ENCODE assay signal across 7 cellular contexts in genomic region chr18:58135806-58136331, GRCh38.
DNase-seq lines count a peak whose midpoint lies in the region; ATAC-seq and TF ChIP-seq lines count a peak whose summit lies in the region.

No MANE protein-coding gene starts in this region.

- peak; percentile 83 for TF ChIP-seq CTCF in GM12874 (IDR thresholded peaks at IDR 0.05; ENCODE audit: insufficient read depth, low read depth, low read length)

- peak; percentile 75 for ATAC-seq in HG02588 (IDR thresholded peaks at IDR 0.05; ENCODE audit: unreplicated experiment)

- DNase-seq in NCI-H187 treated with DMSO at 0.1 percent for 48 hours (lab: John Stamatoyannopoulos, UW): peak; percentile 13
- peak; percentile 22 for DNase-seq in UCSD-AML1 (lab: John Stamatoyannopoulos, UW; ENCODE audit: unreplicated experiment)
- peak; percentile 19 for DNase-seq in central memory CD4-positive, alpha-beta T cell
- peak; percentile 84 for DNase-seq in left kidney (ENCODE audit: low read depth, low spot score)
- DNase-seq in stimulated activated CD4-positive, alpha-beta T cell treated with anti-CD3 and anti-CD28 coated beads, TNF-alpha, amount 100 ng/mL, for 1 hour (ENCODE audit: low read depth in 3 of 3, low spot score in 1 of 3): peak in 2 of 3 donors; percentile 5 to 9

Comparison
In these comparisons a context has a peak if more than half of its experiments do, and no peak if none do; other contexts are left out.
1. Peak in every context shown above with its lines: DNase-seq and ATAC-seq.
2. DNase-seq: peak in every context shown above with its lines; median percentile 84 in left kidney; 22 in UCSD-AML1; 19 in central memory CD4-positive, alpha-beta T cell; 13 in NCI-H187 treated with DMSO at 0.1 percent for 48 hours; 7 in stimulated activated CD4-positive, alpha-beta T cell treated with anti-CD3 and anti-CD28 coated beads, TNF-alpha, amount 100 ng/mL, for 1 hour.